ENCODE assay signal across 9 cellular contexts in the genomic region with DNA sequence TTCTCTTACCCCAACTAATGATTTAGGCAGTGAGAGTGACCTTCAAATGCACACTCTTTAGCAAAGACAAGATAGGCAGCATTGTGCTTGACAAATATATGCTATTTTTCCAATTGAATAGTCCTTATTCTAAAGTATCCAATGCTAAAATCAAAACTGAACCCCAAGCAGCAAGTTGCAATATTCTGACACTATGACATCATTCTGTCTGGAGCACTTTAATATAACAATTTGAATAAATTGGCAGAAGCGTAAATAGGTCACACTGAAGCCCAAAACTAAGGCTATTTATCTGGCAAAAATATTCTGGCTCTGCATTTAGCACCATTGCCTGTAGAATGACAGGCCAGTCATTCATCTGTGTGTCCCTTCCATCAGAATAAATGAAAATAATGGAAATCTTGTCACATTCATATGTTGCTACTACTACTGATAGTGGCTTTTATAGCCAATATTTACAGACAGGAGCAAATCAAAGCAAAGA. TPM values are rescaled to one million over a fixed set of nuclear protein-coding genes. Genes with fewer than 3 reads are reported as not detected.
A peak's percentile ranks its signal among the peaks of the same experiment; 100 is the strongest.
DNase-seq lines count a peak whose midpoint lies in the region; ATAC-seq and TF ChIP-seq lines count a peak whose summit lies in the region.
"Had no signal": no experiment of that assay in that cellular context is flagged by ENCODE, and none has a peak within 500 bp of the region (broad histone marks: within the 10 kb centered on the region; RNA-seq: fewer than 3 reads in every experiment).

No MANE protein-coding gene starts in this region.

- peak overlapping the region in 1 of 2 donors; percentile 95 for H3K9ac ChIP-seq in duodenal mucosa (ENCODE audit: low read depth in 1 of 2, low read length in 2 of 2)

- TF ChIP-seq CTCF in osteoblast (IDR thresholded peaks at IDR 0.05; ENCODE audit: extremely low read depth, low read depth, low read length), result no peak

- peak overlapping the region; percentile 94 to 100 (median 96) for H3K4me3 Mint-ChIP-seq in CD4-positive, CD25-positive, alpha-beta regulatory T cell

- no peak for DNase-seq in CD4-positive, CD25-positive, alpha-beta regulatory T cell
- DNase-seq in NCI-H69 (lab: John Stamatoyannopoulos, UW) (peak; percentile 15), osteoblast (ENCODE audit: insufficient read length, low spot score, missing footprints) (no peak), amniotic stem cell (lab: John Stamatoyannopoulos, UW) (no peak), COLO668 (lab: John Stamatoyannopoulos, UW; ENCODE audit: unreplicated experiment) (no peak), HuH-7.5 (ENCODE audit: low spot score) (no peak)
- DNase-seq: NCI-H774 had no signal

- ATAC-seq in CD4-positive, CD25-positive, alpha-beta regulatory T cell (ENCODE audit: low read depth in 2 of 2), result no peak
- no peak for ATAC-seq in GM21360 (IDR thresholded peaks at IDR 0.05; ENCODE audit: unreplicated experiment)

- peaks cover 29 to 65% (median 46%) of the 10 kb centered on the region in 4 donors for H3K4me1 Mint-ChIP-seq in CD4-positive, CD25-positive, alpha-beta regulatory T cell

- peak overlapping the region; percentile 97 for H3K4me3 ChIP-seq in CD4-positive, CD25-positive, alpha-beta regulatory T cell (ENCODE audit: low read depth, low read length)
- H3K4me3 ChIP-seq in duodenal mucosa (ENCODE audit: low read depth in 1 of 2, low read length in 2 of 2) (peak overlapping the region; percentile 41 to 96), osteoblast (ENCODE audit: insufficient read depth, low read length) (peak overlapping the region; percentile 79)

- H3K79me2 ChIP-seq in osteoblast (ENCODE audit: insufficient read depth, low read length), result peaks cover 81% of the 10 kb centered on the region

- no peak overlapping the region for H3K27ac Mint-ChIP-seq in CD4-positive, CD25-positive, alpha-beta regulatory T cell

- no peaks in the 10 kb centered on the region for H3K27me3 Mint-ChIP-seq in CD4-positive, CD25-positive, alpha-beta regulatory T cell

- H4K20me1 ChIP-seq in osteoblast (ENCODE audit: insufficient read depth, low read length), result peaks cover 26% of the 10 kb centered on the region

- H3K27me3 ChIP-seq in CD4-positive, CD25-positive, alpha-beta regulatory T cell (ENCODE audit: control insufficient read depth, insufficient read depth, low read length), result no peaks in the 10 kb centered on the region
- H3K27me3 ChIP-seq in duodenal mucosa (ENCODE audit: control insufficient read depth in 1 of 2, insufficient read depth in 2 of 2, low read length in 2 of 2) (no peaks in the 10 kb centered on the region), osteoblast (ENCODE audit: insufficient read depth, low read length) (no peaks in the 10 kb centered on the region)

- H3K36me3 ChIP-seq in CD4-positive, CD25-positive, alpha-beta regulatory T cell (ENCODE audit: control insufficient read depth, insufficient read depth, low read length), result peaks cover 25% of the 10 kb centered on the region
- H3K36me3 ChIP-seq in duodenal mucosa (ENCODE audit: control insufficient read depth in 1 of 2, insufficient read depth in 2 of 2, low read length in 2 of 2) (peaks cover 0 to 3% of the 10 kb centered on the region in 2 donors), osteoblast (ENCODE audit: insufficient read depth, low read length) (peaks cover 41% of the 10 kb centered on the region)

- H3K4me1 ChIP-seq in CD4-positive, CD25-positive, alpha-beta regulatory T cell (ENCODE audit: control insufficient read depth, insufficient read depth, low read length, poor library complexity, severe bottlenecking), result peaks cover 51% of the 10 kb centered on the region
- peaks cover 29 to 42% of the 10 kb centered on the region in 2 donors for H3K4me1 ChIP-seq in duodenal mucosa (ENCODE audit: control insufficient read depth in 1 of 2, insufficient read depth in 2 of 2, low read length in 2 of 2)
- peaks cover 43% of the 10 kb centered on the region for H3K4me1 ChIP-seq in osteoblast (ENCODE audit: insufficient read depth, low read length)

- H2AFZ ChIP-seq in osteoblast (ENCODE audit: low read length), result no peak overlapping the region

- no peak overlapping the region for H3K27ac ChIP-seq in CD4-positive, CD25-positive, alpha-beta regulatory T cell (ENCODE audit: insufficient read depth, low read length, poor library complexity, severe bottlenecking)
- H3K27ac ChIP-seq in duodenal mucosa (ENCODE audit: low read depth, low read length) (no peak overlapping the region), osteoblast (ENCODE audit: low read depth, low read length) (peak overlapping the region; percentile 94)

- peaks cover 18% of the 10 kb centered on the region for H3K36me3 Mint-ChIP-seq in CD4-positive, CD25-positive, alpha-beta regulatory T cell

- H3K4me2 ChIP-seq in osteoblast (ENCODE audit: insufficient read depth, low read length), result peak overlapping the region; percentile 80

- H3K9me3 Mint-ChIP-seq in CD4-positive, CD25-positive, alpha-beta regulatory T cell, result peaks cover 0 to 2% (median 0%) of the 10 kb centered on the region in 7 donors

- no peaks in the 10 kb centered on the region for H3K9me3 ChIP-seq in CD4-positive, CD25-positive, alpha-beta regulatory T cell (ENCODE audit: control insufficient read depth in 2 of 2, low read length in 2 of 2)
- no peaks in the 10 kb centered on the region for H3K9me3 ChIP-seq in duodenal mucosa (ENCODE audit: control insufficient read depth in 1 of 2, low read length in 2 of 2)
- no peaks in the 10 kb centered on the region for H3K9me3 ChIP-seq in osteoblast (ENCODE audit: low read depth, low read length)

RNA-seq across cellular contexts. Expression of gene CBLB, which starts 2.9 kb away (rescaled TPM):
- total RNA-seq in CD4-positive, CD25-positive, alpha-beta regulatory T cell, result 83.1 TPM
- polyA plus RNA-seq in CD4-positive, CD25-positive, alpha-beta regulatory T cell, result 10 to 100 TPM; 23.9 to 36.4 (median 29.9) TPM
- 108 and 128 TPM in 2 replicates for total RNA-seq in osteoblast
